In the genomic region with DNA sequence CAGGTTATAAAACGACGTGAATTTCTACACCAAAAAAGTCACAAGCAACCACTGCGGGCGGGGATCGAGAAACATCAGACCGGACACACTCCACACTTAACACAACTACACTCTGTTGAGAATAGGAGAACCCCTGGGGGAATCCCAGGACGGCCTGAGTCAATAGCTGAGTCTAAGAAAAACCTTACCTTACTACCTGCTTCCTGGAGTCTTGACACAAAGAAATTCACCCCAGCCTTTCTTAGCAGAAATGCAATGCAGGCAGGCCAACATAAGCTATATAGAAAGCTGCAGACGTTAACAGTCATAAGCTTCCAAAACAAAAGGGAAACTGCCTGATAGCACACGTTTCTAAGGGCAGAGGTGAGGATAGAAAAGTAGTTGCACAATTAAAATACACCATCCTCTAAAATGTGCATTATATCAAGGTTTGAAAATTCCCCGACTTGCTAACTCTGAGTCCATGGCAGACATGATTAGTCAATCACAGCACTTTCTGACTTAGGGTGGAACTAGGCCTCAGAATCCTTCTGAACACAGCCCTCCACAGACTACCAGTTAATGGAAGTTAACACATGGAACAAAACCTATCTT, we compare ENCODE assay signal across 8 cellular contexts.
A peak's percentile ranks its signal among the peaks of the same experiment; 100 is the strongest.
DNase-seq lines count a peak whose midpoint lies in the region; ATAC-seq and FAIRE-seq lines count a peak whose summit lies in the region.

No MANE protein-coding gene starts in this region.

- ATAC-seq in GM19397 (IDR thresholded peaks at IDR 0.05; ENCODE audit: unreplicated experiment) = peak; percentile 54
- peak; percentile 65 for ATAC-seq in HG03460 (IDR thresholded peaks at IDR 0.05; ENCODE audit: unreplicated experiment)
- ATAC-seq in activated T-cell treated with anti-CD3 and anti-CD28 coated beads, Interleukin-2, amount 50 U/mL, for 72 hours (replicated peaks in 1 of 2) = peak; percentile 78 to 79
- no peak for ATAC-seq in HG03469 (IDR thresholded peaks at IDR 0.05; ENCODE audit: unreplicated experiment)

- H3K4me1 Mint-ChIP-seq in activated T-cell treated with anti-CD3 and anti-CD28 coated beads, Interleukin-2, amount 50 U/mL, for 72 hours (ENCODE audit: low read depth) = peaks cover 78% of the 10 kb centered on the region

- peaks cover 2 to 8% of the 10 kb centered on the region in 2 donors for H3K36me3 Mint-ChIP-seq in activated T-cell treated with anti-CD3 and anti-CD28 coated beads, Interleukin-2, amount 50 U/mL, for 72 hours (ENCODE audit: insufficient read depth in 2 of 2)

- no peaks in the 10 kb centered on the region for H3K27me3 Mint-ChIP-seq in activated T-cell treated with anti-CD3 and anti-CD28 coated beads, Interleukin-2, amount 50 U/mL, for 72 hours (ENCODE audit: low read depth)

- FAIRE-seq in RCC 7860 (lab: Jason Lieb, UNC) = no peak

- H3K4me3 Mint-ChIP-seq in activated T-cell treated with anti-CD3 and anti-CD28 coated beads, Interleukin-2, amount 50 U/mL, for 72 hours = peak overlapping the region; percentile 85 to 93

- H3K27ac Mint-ChIP-seq in activated T-cell treated with anti-CD3 and anti-CD28 coated beads, Interleukin-2, amount 50 U/mL, for 72 hours = peak overlapping the region; percentile 98

- DNase-seq in activated T-cell treated with anti-CD3 and anti-CD28 coated beads, Interleukin-2, amount 50 U/mL, for 72 hours = peak; percentile 81 to 82
- peak; percentile 81 for DNase-seq in stimulated activated CD4-positive, alpha-beta T cell treated with anti-CD3 and anti-CD28 coated beads, Interleukin-15, amount 100 ng/mL, for 24 hours
- DNase-seq in kidney glomerular epithelial cell (lab: John Stamatoyannopoulos, UW) (no peak), RCC 7860 (ENCODE audit: low spot score) (no peak), mesenteric fat pad (ENCODE audit: low spot score) (no peak)

- peaks cover 0 to 2% of the 10 kb centered on the region in 2 donors for H3K9me3 Mint-ChIP-seq in activated T-cell treated with anti-CD3 and anti-CD28 coated beads, Interleukin-2, amount 50 U/mL, for 72 hours

Comparison
In these comparisons a context has a peak if more than half of its experiments do, and no peak if none do; other contexts are left out.
1. DNase-seq: peak in activated T-cell treated with anti-CD3 and anti-CD28 coated beads, Interleukin-2, amount 50 U/mL, for 72 hours (2 of 2) and stimulated activated CD4-positive, alpha-beta T cell treated with anti-CD3 and anti-CD28 coated beads, Interleukin-15, amount 100 ng/mL, for 24 hours (single experiment); none in kidney glomerular epithelial cell (single experiment), RCC 7860 (single experiment) and mesenteric fat pad (single experiment).